Comparison of ENCODE assay signal across 12 cellular contexts in genomic region chr15:91258436-91258779, GRCh38.
DNase-seq lines count a peak whose midpoint lies in the region; ATAC-seq and TF ChIP-seq lines count a peak whose summit lies in the region.
"Had no signal": no experiment of that assay in that cellular context is flagged by ENCODE, and none has a peak within 500 bp of the region (broad histone marks: within the 10 kb centered on the region; RNA-seq: fewer than 3 reads in every experiment).

No MANE protein-coding gene starts in this region.

- H3K9me3 ChIP-seq in breast epithelium (no peaks in the 10 kb centered on the region), Loucy (ENCODE audit: insufficient read depth, low read depth, low read length) (no peaks in the 10 kb centered on the region), stomach (no peaks in the 10 kb centered on the region)
- H3K9me3 ChIP-seq: lower lobe of right lung, psoas muscle had no signal

- intact Hi-C loops in MCF 10A (cut with micrococcal nuclease), result no loop called here
- intact Hi-C loops in breast epithelium (cut with DNase I; ENCODE audit: low total_unique reads), result no loop called here
- intact Hi-C loops in stomach (cut with DNase I; ENCODE audit: low total_unique reads), result no loop called here

- no TSS peak for BruUV-seq in MCF 10A (replicated peaks; lab: Mats Ljungman, UMichigan)

- no peaks in the 10 kb centered on the region for H3K9me2 ChIP-seq in Loucy (replicated peaks; ENCODE audit: low read depth, low read length)

- DNase-seq in MCF 10A (ENCODE audit: unreplicated experiment) (peak; percentile 18), breast epithelium (ENCODE audit: low spot score in 2 of 2) (no peak), type B pancreatic cell (ENCODE audit: extremely low spot score, unreplicated experiment) (no peak), nucleus accumbens (lab: John Stamatoyannopoulos, UW) (no peak), stomach (no peak)
- peak; percentile 42 for DNase-seq in activated CD8-positive, alpha-beta T cell treated with anti-CD3 and anti-CD28 coated beads, Interleukin-2, amount 10 ng/mL, durations not matched to agents 7 days and 5 days
- DNase-seq: CD8-positive, alpha-beta memory T cell; lower lobe of right lung; psoas muscle had no signal

- no peak overlapping the region for H3K27ac Mint-ChIP-seq in MCF 10A (ENCODE audit: low read depth, unreplicated experiment)
- H3K27ac Mint-ChIP-seq in activated CD8-positive, alpha-beta T cell treated with anti-CD3 and anti-CD28 coated beads, Interleukin-2, amount 10 ng/mL, durations not matched to agents 7 days and 5 days, result no peak overlapping the region
- no peak overlapping the region for H3K27ac Mint-ChIP-seq in type B pancreatic cell

- no peak overlapping the region for H3K4me3 Mint-ChIP-seq in MCF 10A (ENCODE audit: unreplicated experiment)
- no peak overlapping the region for H3K4me3 Mint-ChIP-seq in activated CD8-positive, alpha-beta T cell treated with anti-CD3 and anti-CD28 coated beads, Interleukin-2, amount 10 ng/mL, durations not matched to agents 7 days and 5 days
- no peak overlapping the region for H3K4me3 Mint-ChIP-seq in type B pancreatic cell
- H3K4me3 Mint-ChIP-seq: CD8-positive, alpha-beta memory T cell had no signal

- no peaks in the 10 kb centered on the region; the same call in 1 of the 2 replicates for H3F3A ChIP-seq in Loucy (ENCODE audit: low read depth)

- H3K4me1 Mint-ChIP-seq in MCF 10A (ENCODE audit: insufficient read depth, unreplicated experiment) (no peaks in the 10 kb centered on the region), type B pancreatic cell (ENCODE audit: unreplicated experiment) (no peaks in the 10 kb centered on the region)
- peaks cover 10% of the 10 kb centered on the region for H3K4me1 Mint-ChIP-seq in activated CD8-positive, alpha-beta T cell treated with anti-CD3 and anti-CD28 coated beads, Interleukin-2, amount 10 ng/mL, durations not matched to agents 7 days and 5 days (ENCODE audit: low read depth)
- H3K4me1 Mint-ChIP-seq: CD8-positive, alpha-beta memory T cell had no signal

- no peak for TF ChIP-seq EP300 in stomach (IDR thresholded peaks at IDR 0.05)

- H3K4me2 ChIP-seq in Loucy (ENCODE audit: low read depth, low read length, poor library complexity, severe bottlenecking), result peak overlapping the region; percentile 30

- no peaks in the 10 kb centered on the region for H4K20me1 ChIP-seq in Loucy (ENCODE audit: insufficient read depth, low read length, poor library complexity, severe bottlenecking)

- peak overlapping the region; percentile 80 for H2AFZ ChIP-seq in Loucy (ENCODE audit: low read length)

- H3K4me1 ChIP-seq in breast epithelium, result no peaks in the 10 kb centered on the region
- H3K4me1 ChIP-seq in Loucy (ENCODE audit: insufficient read depth, low read length, poor library complexity, severe bottlenecking), result no peaks in the 10 kb centered on the region
- H3K4me1 ChIP-seq in stomach, result peaks cover 0 to 1% (median 0%) of the 10 kb centered on the region in 4 donors
- H3K4me1 ChIP-seq: lower lobe of right lung, psoas muscle had no signal

- H3K79me2 ChIP-seq in Loucy (ENCODE audit: insufficient read depth, low read length), result no peaks in the 10 kb centered on the region

- no peak overlapping the region for H3K9ac ChIP-seq in Loucy (ENCODE audit: low read depth, low read length, poor library complexity, severe bottlenecking)

- POLR2A ChIA-PET in MCF 10A (lab: Yijun Ruan, JAX), result no interaction called here
- POLR2A ChIA-PET in activated CD8-positive, alpha-beta T cell treated with anti-CD3 and anti-CD28 coated beads, Interleukin-2, amount 10 ng/mL, durations not matched to agents 7 days and 5 days (lab: Charles Lee), result no interaction called here

- no peaks in the 10 kb centered on the region for H3K36me3 Mint-ChIP-seq in MCF 10A (ENCODE audit: insufficient read depth, unreplicated experiment)
- no peaks in the 10 kb centered on the region for H3K36me3 Mint-ChIP-seq in activated CD8-positive, alpha-beta T cell treated with anti-CD3 and anti-CD28 coated beads, Interleukin-2, amount 10 ng/mL, durations not matched to agents 7 days and 5 days (ENCODE audit: low read depth)
- no peaks in the 10 kb centered on the region for H3K36me3 Mint-ChIP-seq in type B pancreatic cell
- H3K36me3 Mint-ChIP-seq: CD8-positive, alpha-beta memory T cell had no signal

- H3K36me3 ChIP-seq in breast epithelium (no peaks in the 10 kb centered on the region), Loucy (ENCODE audit: insufficient read depth, low read length) (no peaks in the 10 kb centered on the region), stomach (no peaks in the 10 kb centered on the region)
- H3K36me3 ChIP-seq: cardiac muscle cell, lower lobe of right lung had no signal

- H3K9me3 Mint-ChIP-seq in MCF 10A (ENCODE audit: unreplicated experiment), result no peaks in the 10 kb centered on the region
- H3K9me3 Mint-ChIP-seq in activated CD8-positive, alpha-beta T cell treated with anti-CD3 and anti-CD28 coated beads, Interleukin-2, amount 10 ng/mL, durations not matched to agents 7 days and 5 days (ENCODE audit: insufficient read depth), result no peaks in the 10 kb centered on the region
- H3K9me3 Mint-ChIP-seq in type B pancreatic cell, result no peaks in the 10 kb centered on the region
- H3K9me3 Mint-ChIP-seq: CD8-positive, alpha-beta memory T cell had no signal

- CTCF ChIA-PET in MCF 10A (lab: Yijun Ruan, JAX), result interaction anchor here (0.5 to 2.9 kb wide), 7 partner anchors 12 to 209 kb away, joined by 3 to 18 read pairs (median 5); no protein-coding TSS in a partner anchor
- CTCF ChIA-PET in activated CD8-positive, alpha-beta T cell treated with anti-CD3 and anti-CD28 coated beads, Interleukin-2, amount 10 ng/mL, durations not matched to agents 7 days and 5 days (lab: Charles Lee), result interaction anchor here (0.6 to 5.0 kb wide), 9 partner anchors 9 to 203 kb away, joined by 3 to 45 read pairs (median 3); no protein-coding TSS in a partner anchor

- peak; percentile 61 for ATAC-seq in activated CD8-positive, alpha-beta T cell treated with anti-CD3 and anti-CD28 coated beads, Interleukin-2, amount 10 ng/mL, durations not matched to agents 7 days and 5 days
- ATAC-seq in GM21576 (IDR thresholded peaks at IDR 0.05; ENCODE audit: unreplicated experiment), result no peak
- ATAC-seq: lower lobe of right lung, psoas muscle had no signal

- peaks cover 23% of the 10 kb centered on the region for H3K27me3 Mint-ChIP-seq in MCF 10A (ENCODE audit: insufficient read depth, unreplicated experiment)
- peaks cover 15% of the 10 kb centered on the region for H3K27me3 Mint-ChIP-seq in activated CD8-positive, alpha-beta T cell treated with anti-CD3 and anti-CD28 coated beads, Interleukin-2, amount 10 ng/mL, durations not matched to agents 7 days and 5 days (ENCODE audit: low read depth)
- H3K27me3 Mint-ChIP-seq in type B pancreatic cell, result peaks cover 18% of the 10 kb centered on the region

- H3K27me3 ChIP-seq in breast epithelium (peaks cover 0 to 5% of the 10 kb centered on the region in 2 donors), Loucy (ENCODE audit: insufficient read depth, low read length, poor library complexity, severe bottlenecking) (peaks cover 9% of the 10 kb centered on the region), stomach (peaks cover 0 to 28% (median 2%) of the 10 kb centered on the region in 3 donors)

- WGBS in stomach, 5 donors, result 43 to 47% (median 44%) methylated on average over 5 to 6 of the region's 6 CpGs

- H3K4me3 ChIP-seq in breast epithelium, result no peak overlapping the region
- no peak overlapping the region for H3K4me3 ChIP-seq in Loucy (ENCODE audit: low read length, poor library complexity, severe bottlenecking)
- H3K4me3 ChIP-seq in stomach, result no peak overlapping the region
- H3K4me3 ChIP-seq: cardiac muscle cell, lower lobe of right lung, psoas muscle had no signal

- TF ChIP-seq POLR2A in breast epithelium (IDR thresholded peaks at IDR 0.05) (no peak), stomach (IDR thresholded peaks at IDR 0.05) (no peak)

- H3K27ac ChIP-seq in breast epithelium, result no peak overlapping the region
- no peak overlapping the region for H3K27ac ChIP-seq in stomach
- H3K27ac ChIP-seq: cardiac muscle cell, lower lobe of right lung, psoas muscle had no signal

- TF ChIP-seq CTCF in MCF 10A (IDR thresholded peaks at IDR 0.05; ENCODE audit: unreplicated experiment) (no peak), breast epithelium (IDR thresholded peaks at IDR 0.05) (no peak), Loucy (conservative IDR thresholded peaks at IDR 0.05; ENCODE audit: low read length) (peak; percentile 53), type B pancreatic cell (conservative IDR thresholded peaks at IDR 0.05) (peak; percentile 14), stomach (IDR thresholded peaks at IDR 0.05) (no peak)

Comparison
In these comparisons a context has a peak if more than half of its experiments do, and no peak if none do; other contexts are left out.
1. DNase-seq: peak in MCF 10A (single experiment) and activated CD8-positive, alpha-beta T cell treated with anti-CD3 and anti-CD28 coated beads, Interleukin-2, amount 10 ng/mL, durations not matched to agents 7 days and 5 days (single experiment); none in breast epithelium (0 of 2), type B pancreatic cell (single experiment), nucleus accumbens (0 of 56) and stomach (single experiment).
2. CTCF ChIP-seq: peak in Loucy (single experiment) and type B pancreatic cell (single experiment); none in MCF 10A (single experiment), breast epithelium (0 of 3) and stomach (0 of 7).